Comparison of ENCODE assay signal across 20 cellular contexts in genomic region chr7:148078126-148078525, GRCh38.
DNase-seq lines count a peak whose midpoint lies in the region; ATAC-seq and TF ChIP-seq lines count a peak whose summit lies in the region.
"Had no signal": no experiment of that assay in that cellular context is flagged by ENCODE, and none has a peak within 500 bp of the region (broad histone marks: within the 10 kb centered on the region; RNA-seq: fewer than 3 reads in every experiment).

No MANE protein-coding gene starts in this region.

- peaks cover 5% of the 10 kb centered on the region for H3K27me3 Mint-ChIP-seq in endodermal cell (ENCODE audit: insufficient read depth)

- H3K4me3 ChIP-seq in endodermal cell (ENCODE audit: low read length) (peak overlapping the region; percentile 62), colonic mucosa (no peak overlapping the region)
- H3K4me3 ChIP-seq: GM12878, GM23248 had no signal

- no peak for ATAC-seq in GM19328 (IDR thresholded peaks at IDR 0.05; ENCODE audit: unreplicated experiment)
- ATAC-seq: GM12878, Right ventricle myocardium inferior had no signal

- no peak overlapping the region for H3K27ac Mint-ChIP-seq in endodermal cell
- H3K27ac Mint-ChIP-seq: H9, HFFc6 had no signal

- H3K36me3 ChIP-seq in endodermal cell (ENCODE audit: control insufficient read depth, insufficient read depth, low read length) = peaks cover 9% of the 10 kb centered on the region
- H3K36me3 ChIP-seq in colonic mucosa = no peaks in the 10 kb centered on the region

- DNase-seq in NCI-H2196 (lab: John Stamatoyannopoulos, UW; ENCODE audit: unreplicated experiment) (peak; percentile 61), NCI-H2196 treated with DMSO at 0.1 percent for 48 hours (lab: John Stamatoyannopoulos, UW; ENCODE audit: unreplicated experiment) (no peak), COR-L47 (lab: John Stamatoyannopoulos, UW) (peak; percentile 14), NCI-H1105 treated with DMSO at 0.1 percent for 48 hours (lab: John Stamatoyannopoulos, UW) (peak; percentile 73), endodermal cell (no peak), colonic mucosa (no peak), HPDE6-E6E7 (ENCODE audit: extremely low spot score) (no peak)
- DNase-seq: DND-41, GM23248, H9, HFFc6, IMR-90, MV-4-11, NCI-H2171, NCI-H510A had no signal

- intact Hi-C loops in colonic mucosa (cut with DNase I) = no loop called here

- H3K27ac ChIP-seq in endodermal cell (ENCODE audit: low read depth, low read length) (no peak overlapping the region), colonic mucosa (no peak overlapping the region)
- H3K27ac ChIP-seq: C4-2B, GM23248, HL-60 had no signal

- 87 to 100% methylated on average over 2 to 4 of the region's 4 CpGs for WGBS in endodermal cell (ENCODE audit: insufficient coverage in 1 of 2, insufficient read length in 1 of 2), 2 experiments

- H3K4me1 ChIP-seq in endodermal cell (ENCODE audit: control insufficient read depth, insufficient read depth, low read length) = no peaks in the 10 kb centered on the region
- H3K4me1 ChIP-seq in colonic mucosa = no peaks in the 10 kb centered on the region

- H3K9me3 ChIP-seq in endodermal cell (ENCODE audit: control insufficient read depth, low read length) (peaks cover 76% of the 10 kb centered on the region), colonic mucosa (no peaks in the 10 kb centered on the region)

- peaks cover under 1% of the 10 kb centered on the region for H3K4me1 Mint-ChIP-seq in endodermal cell

- TF ChIP-seq CTCF in endodermal cell (conservative IDR thresholded peaks at IDR 0.05) (no peak), colonic mucosa (IDR thresholded peaks at IDR 0.05) (no peak)

- H3K27me3 ChIP-seq in endodermal cell (ENCODE audit: control insufficient read depth, insufficient read depth, low read length, poor library complexity, severe bottlenecking) (no peaks in the 10 kb centered on the region), colonic mucosa (no peaks in the 10 kb centered on the region)

- no peak overlapping the region for H3K4me3 Mint-ChIP-seq in endodermal cell
- H3K4me3 Mint-ChIP-seq: H9, HFFc6 had no signal

- peaks cover 19% of the 10 kb centered on the region for H3K36me3 Mint-ChIP-seq in endodermal cell (ENCODE audit: low read depth)

- H3K9me3 Mint-ChIP-seq in endodermal cell = peaks cover 50% of the 10 kb centered on the region

- no peak overlapping the region for H3K9ac ChIP-seq in endodermal cell (ENCODE audit: extremely low read depth, low read length, poor library complexity, severe bottlenecking)
- no peak overlapping the region for H3K9ac ChIP-seq in colonic mucosa (ENCODE audit: low read depth in 2 of 2, low read length in 2 of 2)
- H3K9ac ChIP-seq: GM23248 had no signal

Comparison
In these comparisons a context has a peak if more than half of its experiments do, and no peak if none do; other contexts are left out.
1. DNase-seq: peak in NCI-H2196 (single experiment), COR-L47 (single experiment) and NCI-H1105 treated with DMSO at 0.1 percent for 48 hours (single experiment); none in NCI-H2196 treated with DMSO at 0.1 percent for 48 hours (single experiment), endodermal cell (single experiment), colonic mucosa (single experiment) and HPDE6-E6E7 (single experiment).